ENCODE assay signal across 27 cellular contexts in the genomic region with DNA sequence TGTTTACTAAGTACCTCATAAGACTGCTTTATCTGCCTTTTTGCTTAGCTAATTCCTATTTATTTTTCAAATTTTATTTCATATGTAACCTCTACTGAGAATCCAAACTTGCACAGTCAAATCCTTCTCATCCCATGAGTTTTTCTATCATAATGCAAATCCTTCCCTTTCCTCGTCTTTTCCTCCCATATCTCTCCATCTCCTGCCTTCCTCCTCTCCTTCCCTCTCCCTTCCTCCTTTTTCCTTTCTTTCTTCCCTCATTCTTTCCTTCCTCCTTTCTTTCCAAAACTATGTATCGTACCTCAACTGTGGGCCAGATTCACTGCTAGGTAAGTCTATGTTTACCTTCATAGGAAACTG.
DNase-seq lines count a peak whose midpoint lies in the region; ATAC-seq and TF ChIP-seq lines count a peak whose summit lies in the region.
"Had no signal": no experiment of that assay in that cellular context is flagged by ENCODE, and none has a peak within 500 bp of the region (broad histone marks: within the 10 kb centered on the region; RNA-seq: fewer than 3 reads in every experiment).

No MANE protein-coding gene starts in this region.

- no peak overlapping the region for H2AFZ ChIP-seq in PC-3 (ENCODE audit: low read length)
- H2AFZ ChIP-seq: neural progenitor cell had no signal

- H3K4me2 ChIP-seq in PC-3 (ENCODE audit: low read length), result peak overlapping the region; percentile 25; the same call in 1 of the 2 replicates
- peak overlapping the region; percentile 70 for H3K4me2 ChIP-seq in skeletal muscle satellite cell (ENCODE audit: low read length)
- H3K4me2 ChIP-seq: A549, neural progenitor cell had no signal

- H4K20me1 ChIP-seq in PC-3 (ENCODE audit: low read length), result no peaks in the 10 kb centered on the region

- H3K27ac ChIP-seq in PC-3 (ENCODE audit: low read length), result peak overlapping the region; percentile 80
- H3K27ac ChIP-seq in endodermal cell (ENCODE audit: low read depth, low read length), result no peak overlapping the region
- H3K27ac ChIP-seq: A549, epithelial cell of prostate, neural progenitor cell, right atrium auricular region, spleen, tibial artery, WERI-Rb-1 had no signal

- H3K36me3 ChIP-seq in PC-3 (ENCODE audit: low read depth, low read length) (no peaks in the 10 kb centered on the region), endodermal cell (ENCODE audit: control insufficient read depth, insufficient read depth, low read length) (no peaks in the 10 kb centered on the region), skeletal muscle satellite cell (ENCODE audit: insufficient read depth, low read length) (no peaks in the 10 kb centered on the region)
- H3K36me3 ChIP-seq: neural progenitor cell, right atrium auricular region, spleen, tibial artery, WERI-Rb-1 had no signal

- H3K27me3 ChIP-seq in PC-3 (ENCODE audit: low read length) (no peaks in the 10 kb centered on the region), endodermal cell (ENCODE audit: control insufficient read depth, insufficient read depth, low read length, poor library complexity, severe bottlenecking) (no peaks in the 10 kb centered on the region), skeletal muscle satellite cell (ENCODE audit: control insufficient read depth, insufficient read depth, low read length) (no peaks in the 10 kb centered on the region)
- H3K27me3 ChIP-seq: neural progenitor cell, right atrium auricular region, tibial artery had no signal

- 90 to 93% methylated on average over 2 of the region's 2 CpGs for WGBS in endodermal cell (ENCODE audit: insufficient coverage in 1 of 2, insufficient read length in 1 of 2), 2 experiments

- H3K27me3 Mint-ChIP-seq in activated T-cell treated with anti-CD3 and anti-CD28 coated beads, Interleukin-2, amount 50 U/mL, for 72 hours (ENCODE audit: low read depth), result peaks cover 72% of the 10 kb centered on the region
- H3K27me3 Mint-ChIP-seq in activated T-cell treated with anti-CD3 and anti-CD28 coated beads, Interleukin-2, amount 50 U/mL, for 4 hours (ENCODE audit: low read depth), result peaks cover 24% of the 10 kb centered on the region
- H3K27me3 Mint-ChIP-seq in endodermal cell (ENCODE audit: insufficient read depth), result peaks cover 8% of the 10 kb centered on the region

- peaks cover 23% of the 10 kb centered on the region for H3K4me1 Mint-ChIP-seq in activated T-cell treated with anti-CD3 and anti-CD28 coated beads, Interleukin-2, amount 50 U/mL, for 72 hours (ENCODE audit: low read depth)
- no peaks in the 10 kb centered on the region for H3K4me1 Mint-ChIP-seq in activated T-cell treated with anti-CD3 and anti-CD28 coated beads, Interleukin-2, amount 50 U/mL, for 4 hours (ENCODE audit: low read depth)
- peaks cover 11% of the 10 kb centered on the region for H3K4me1 Mint-ChIP-seq in endodermal cell

- peaks cover 13% of the 10 kb centered on the region for H3K4me1 ChIP-seq in PC-3 (ENCODE audit: insufficient read depth, low read length)
- peaks cover 10% of the 10 kb centered on the region for H3K4me1 ChIP-seq in endodermal cell (ENCODE audit: control insufficient read depth, insufficient read depth, low read length)
- peaks cover 11% of the 10 kb centered on the region for H3K4me1 ChIP-seq in skeletal muscle satellite cell (ENCODE audit: control insufficient read depth, insufficient read depth, low read length)
- H3K4me1 ChIP-seq: A549, neural progenitor cell, right atrium auricular region, spleen had no signal

- peak overlapping the region; percentile 48 to 66 for H3K4me3 Mint-ChIP-seq in activated T-cell treated with anti-CD3 and anti-CD28 coated beads, Interleukin-2, amount 50 U/mL, for 72 hours
- no peak overlapping the region for H3K4me3 Mint-ChIP-seq in activated T-cell treated with anti-CD3 and anti-CD28 coated beads, Interleukin-2, amount 50 U/mL, for 4 hours
- no peak overlapping the region for H3K4me3 Mint-ChIP-seq in endodermal cell
- H3K4me3 Mint-ChIP-seq: CD4-positive, alpha-beta T cell; neural progenitor cell had no signal

- no TSS peak for BruUV-seq in PC-3 (replicated peaks; lab: Mats Ljungman, UMichigan)

- H3K9ac ChIP-seq in PC-3 (ENCODE audit: low read length), result no peak overlapping the region
- H3K9ac ChIP-seq in endodermal cell (ENCODE audit: extremely low read depth, low read length, poor library complexity, severe bottlenecking), result no peak overlapping the region
- no peak overlapping the region for H3K9ac ChIP-seq in skeletal muscle satellite cell (ENCODE audit: low read depth, low read length)
- H3K9ac ChIP-seq: neural progenitor cell had no signal

- no peaks in the 10 kb centered on the region for H3K9me2 ChIP-seq in PC-3 (replicated peaks; ENCODE audit: low read length)

- peaks cover 1 to 8% of the 10 kb centered on the region in 2 donors for H3K36me3 Mint-ChIP-seq in activated T-cell treated with anti-CD3 and anti-CD28 coated beads, Interleukin-2, amount 50 U/mL, for 72 hours (ENCODE audit: insufficient read depth in 2 of 2)
- no peaks in the 10 kb centered on the region for H3K36me3 Mint-ChIP-seq in activated T-cell treated with anti-CD3 and anti-CD28 coated beads, Interleukin-2, amount 50 U/mL, for 4 hours (ENCODE audit: insufficient read depth)
- peaks cover 8% of the 10 kb centered on the region for H3K36me3 Mint-ChIP-seq in endodermal cell (ENCODE audit: low read depth)
- H3K36me3 Mint-ChIP-seq: neural progenitor cell had no signal

- H3K27ac Mint-ChIP-seq in activated T-cell treated with anti-CD3 and anti-CD28 coated beads, Interleukin-2, amount 50 U/mL, for 72 hours, result peak overlapping the region; percentile 1
- H3K27ac Mint-ChIP-seq in endodermal cell, result no peak overlapping the region
- H3K27ac Mint-ChIP-seq: CD4-positive, alpha-beta T cell; neural progenitor cell had no signal

- intact Hi-C loops in PC-3 (cut with micrococcal nuclease), result no loop called here
- intact Hi-C loops in left colon (cut with DNase I, micrococcal nuclease), result no loop called here

- H3K9me3 Mint-ChIP-seq in activated T-cell treated with anti-CD3 and anti-CD28 coated beads, Interleukin-2, amount 50 U/mL, for 72 hours, result peaks cover 2 to 4% of the 10 kb centered on the region in 2 donors
- H3K9me3 Mint-ChIP-seq in activated T-cell treated with anti-CD3 and anti-CD28 coated beads, Interleukin-2, amount 50 U/mL, for 4 hours, result peaks cover 8% of the 10 kb centered on the region
- peaks cover 27% of the 10 kb centered on the region for H3K9me3 Mint-ChIP-seq in endodermal cell

- no peaks in the 10 kb centered on the region for H3F3A ChIP-seq in PC-3 (ENCODE audit: low read length, unreplicated experiment)

- DNase-seq in activated T-cell treated with anti-CD3 and anti-CD28 coated beads, Interleukin-2, amount 50 U/mL, for 72 hours, result no peak
- no peak for DNase-seq in activated T-cell treated with anti-CD3 and anti-CD28 coated beads, Interleukin-2, amount 50 U/mL, for 4 hours
- DNase-seq in PC-3 (no peak), endodermal cell (no peak), left colon (no peak), RPMI8226 (no peak), DMS114 treated with DMSO at 0.1 percent for 48 hours (lab: John Stamatoyannopoulos, UW; ENCODE audit: unreplicated experiment) (no peak)
- DNase-seq: activated naive CD4-positive, alpha-beta T cell treated with Interleukin-2 at 50 U/mL for 16 hours; activated T-cell treated with anti-CD3 and anti-CD28 coated beads, Interleukin-2, amount 50 U/mL, for 1 hour; CD4-positive, alpha-beta T cell; DMS 273 treated with DMSO at 0.1 percent for 48 hours; glutamatergic neuron; NCI-H1417 treated with DMSO at 0.1 percent for 48 hours; NCI-H2081; NCI-H2227 treated with DMSO at 0.1 percent for 48 hours; NCI-H526; Right ventricle myocardium superior; spleen; stimulated activated CD8-positive, alpha-beta memory T cell treated with anti-CD3 and anti-CD28 coated beads, Interleukin-4, amount 100 ng/mL, for 48 hours; tibial artery; WERI-Rb-1 had no signal

- H3K9me3 ChIP-seq in PC-3 (ENCODE audit: low read length) (no peaks in the 10 kb centered on the region), endodermal cell (ENCODE audit: control insufficient read depth, low read length) (peaks cover 25% of the 10 kb centered on the region), skeletal muscle satellite cell (replicated peaks; ENCODE audit: low read length) (peaks cover 5% of the 10 kb centered on the region)
- H3K9me3 ChIP-seq: A549, tibial artery had no signal

- CTCF ChIA-PET in PC-3 (lab: Charles Lee), result no interaction called here

- no peak for TF ChIP-seq CTCF in PC-3 (conservative IDR thresholded peaks at IDR 0.05; ENCODE audit: low read depth, low read length)
- no peak for TF ChIP-seq CTCF in endodermal cell (conservative IDR thresholded peaks at IDR 0.05)

- H3K79me2 ChIP-seq in PC-3 (ENCODE audit: low read length), result no peaks in the 10 kb centered on the region

- H3K4me3 ChIP-seq in PC-3 (ENCODE audit: low read length) (no peak overlapping the region), endodermal cell (ENCODE audit: low read length) (peak overlapping the region; percentile 58), skeletal muscle satellite cell (ENCODE audit: low read length) (no peak overlapping the region)
- H3K4me3 ChIP-seq: A549, GM12878, neural progenitor cell, right atrium auricular region, spleen, tibial artery had no signal

- POLR2A ChIA-PET in PC-3 (lab: Charles Lee; ENCODE audit: unreplicated experiment), result no interaction called here

- no peak for ATAC-seq in activated T-cell treated with anti-CD3 and anti-CD28 coated beads, Interleukin-2, amount 50 U/mL, for 72 hours (replicated peaks in 1 of 2)
- no peak for ATAC-seq in activated T-cell treated with anti-CD3 and anti-CD28 coated beads, Interleukin-2, amount 50 U/mL, for 4 hours
- no peak for ATAC-seq in PC-3
- ATAC-seq in left colon, result no peak
- ATAC-seq: A549 had no signal

Comparison
In these comparisons a context has a peak if more than half of its experiments do, and no peak if none do; other contexts are left out.
1. H3K4me3 Mint-ChIP-seq: peak in activated T-cell treated with anti-CD3 and anti-CD28 coated beads, Interleukin-2, amount 50 U/mL, for 72 hours (2 of 2); none in activated T-cell treated with anti-CD3 and anti-CD28 coated beads, Interleukin-2, amount 50 U/mL, for 4 hours (single experiment) and endodermal cell (single experiment).